ENCODE assay signal across 8 cellular contexts in the genomic region with DNA sequence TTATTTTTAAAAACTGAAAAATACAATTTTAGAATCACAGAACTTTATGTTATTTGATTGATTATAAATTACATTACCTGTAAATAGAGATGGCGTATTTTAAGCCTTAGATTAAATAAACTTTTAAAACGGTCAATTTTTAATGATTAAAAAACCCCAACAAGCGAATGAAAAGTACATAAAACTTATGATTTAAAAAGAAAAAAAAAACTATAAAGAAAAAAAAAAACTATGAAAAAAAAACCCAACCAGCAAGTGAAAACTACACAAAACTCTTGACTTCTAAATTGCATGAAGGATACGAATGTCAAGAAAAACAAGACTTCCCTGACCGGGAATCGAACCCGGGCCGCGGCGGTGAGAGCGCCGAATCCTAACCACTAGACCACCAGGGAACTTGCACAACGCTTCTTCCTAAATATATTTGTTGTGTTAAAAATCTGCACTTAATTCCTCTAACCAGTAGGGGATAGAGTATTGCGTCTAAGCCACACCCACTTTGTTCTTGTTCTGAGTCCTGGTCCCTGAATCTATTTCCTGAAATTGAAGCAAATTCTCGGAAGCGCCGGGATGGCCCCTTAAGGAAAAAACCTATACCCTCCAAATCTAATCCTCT. TPM values are rescaled to one million over a fixed set of nuclear protein-coding genes. Genes with fewer than 3 reads are reported as not detected.
A peak's percentile ranks its signal among the peaks of the same experiment; 100 is the strongest.
DNase-seq lines count a peak whose midpoint lies in the region; ATAC-seq and TF ChIP-seq lines count a peak whose summit lies in the region.

No MANE protein-coding gene starts in this region.

- ATAC-seq in HG02798 (IDR thresholded peaks at IDR 0.05; ENCODE audit: poor library complexity, unreplicated experiment) (peak; percentile 84), left ventricle myocardium superior (peak; percentile 96)

- H3K36me3 Mint-ChIP-seq in progenitor cell of endocrine pancreas (ENCODE audit: insufficient read depth), result no peaks in the 10 kb centered on the region

- H3K27ac Mint-ChIP-seq in progenitor cell of endocrine pancreas, result no peak overlapping the region

- intact Hi-C loops in left ventricle myocardium superior (cut with micrococcal nuclease), result loop anchor here (5.0 kb wide), 1 partner anchor 177 kb away; a partner anchor contains a TSS

- peak; percentile 22; the same call in 1 of the 3 replicates for TF ChIP-seq CTCF in GM12872 (IDR thresholded peaks at IDR 0.05; ENCODE audit: insufficient read depth, low read depth, low read length)
- peak; percentile 41 for TF ChIP-seq CTCF in progenitor cell of endocrine pancreas (IDR thresholded peaks at IDR 0.05; ENCODE audit: unreplicated experiment)

- peaks cover 23% of the 10 kb centered on the region for H3K4me1 Mint-ChIP-seq in progenitor cell of endocrine pancreas (ENCODE audit: low read depth)

- no peak overlapping the region for H3K4me3 Mint-ChIP-seq in progenitor cell of endocrine pancreas (ENCODE audit: low read depth)

- no peaks in the 10 kb centered on the region for H3K27me3 Mint-ChIP-seq in progenitor cell of endocrine pancreas

- H3K9me3 Mint-ChIP-seq in progenitor cell of endocrine pancreas (ENCODE audit: low read depth), result peaks cover 4% of the 10 kb centered on the region

- peak; percentile 89 for DNase-seq in NCI-H1417 treated with DMSO at 0.1 percent for 48 hours (lab: John Stamatoyannopoulos, UW)
- peak; percentile 81 for DNase-seq in T follicular helper cell (ENCODE audit: low read depth)
- peak; percentile 19 to 92 (median 68) for DNase-seq in amygdala (lab: John Stamatoyannopoulos, UW)
- DNase-seq in left ventricle myocardium superior, result peak; percentile 84
- peak; percentile 76 for DNase-seq in progenitor cell of endocrine pancreas (ENCODE audit: low spot score, unreplicated experiment)
- DNase-seq in ureter (ENCODE audit: low spot score), result peak; percentile 89

RNA-seq across cellular contexts. Expression of a gene that starts 10.7 kb away (rescaled TPM):
- total RNA-seq in left ventricle myocardium superior (10.2 TPM), progenitor cell of endocrine pancreas (13.6 and 18.0 TPM in 2 replicates), ureter (62.8 TPM)

RNA-seq across cellular contexts. Expression of a gene that starts 30.6 kb away (rescaled TPM):
- 66.8 TPM for total RNA-seq in left ventricle myocardium superior
- 1.4 and 2.3 TPM in 2 replicates for total RNA-seq in progenitor cell of endocrine pancreas
- 2.0 TPM for total RNA-seq in ureter

Comparison
In these comparisons a context has a peak if more than half of its experiments do, and no peak if none do; other contexts are left out.
1. Peak in every context shown above with its lines: DNase-seq and ATAC-seq.
2. RNA of a gene that starts 30.6 kb away (total RNA-seq): 66.8 TPM in left ventricle myocardium superior (single experiment); 2.0 TPM in ureter (single experiment) and 1.4 to 2.3 TPM in progenitor cell of endocrine pancreas; every median in the first group is over 10 times any median in the second.